ENCODE assay signal across 24 cellular contexts in the genomic region with DNA sequence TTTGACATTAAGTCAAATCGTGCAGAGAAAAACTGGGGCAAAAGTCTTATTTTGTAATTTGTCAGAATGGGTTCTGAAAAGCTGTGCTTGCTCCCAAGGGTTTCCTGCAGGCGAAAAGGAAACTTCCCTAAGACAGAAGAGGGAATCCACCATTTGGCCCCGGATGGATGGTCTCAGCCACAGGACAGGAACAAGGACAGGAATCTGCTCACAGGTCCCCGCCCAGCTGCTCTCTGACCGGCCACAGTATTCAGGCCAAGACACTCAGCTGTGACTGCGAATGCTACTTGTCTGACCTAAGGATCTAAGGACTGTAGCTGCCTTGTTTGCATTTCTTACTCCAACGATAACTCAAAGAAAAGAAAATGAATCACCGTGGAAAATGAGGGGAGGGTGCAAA.
"Had no signal": no experiment of that assay in that cellular context is flagged by ENCODE, and none has a peak within 500 bp of the region (broad histone marks: within the 10 kb centered on the region; RNA-seq: fewer than 3 reads in every experiment).

No MANE protein-coding gene starts in this region.

- H3K4me3 Mint-ChIP-seq: dendritic cell treated with granulocyte-macrophage colony-stimulating factor and Interleukin-4, amounts not matched to agents 40 ng/mL and 50 ng/mL, for 4 days; endodermal cell; naive thymus-derived CD8-positive, alpha-beta T cell; stimulated activated naive B cell treated with anti-CD40 and anti-IgM and Interleukin-4, amounts not matched to agents 10 μg/mL and 1 μg/mL and 100 μg/mL, for 72 hours; stimulated activated naive CD8-positive, alpha-beta T cell treated with anti-CD3 and anti-CD28 coated beads, Interleukin-15, Interleukin-2, amounts not matched to agents 100 ng/mL and 50 ng/mL, for 24 hours had no signal

- H3K27ac Mint-ChIP-seq: dendritic cell treated with granulocyte-macrophage colony-stimulating factor and Interleukin-4, amounts not matched to agents 40 ng/mL and 50 ng/mL, for 4 days; endodermal cell; naive thymus-derived CD8-positive, alpha-beta T cell; stimulated activated naive B cell treated with anti-CD40 and anti-IgM and Interleukin-4, amounts not matched to agents 10 μg/mL and 1 μg/mL and 100 μg/mL, for 72 hours; stimulated activated naive CD8-positive, alpha-beta T cell treated with anti-CD3 and anti-CD28 coated beads, Interleukin-15, Interleukin-2, amounts not matched to agents 100 ng/mL and 50 ng/mL, for 24 hours had no signal

- ATAC-seq: esophagus mucosa; gastrocnemius medialis; left lobe of liver; naive thymus-derived CD8-positive, alpha-beta T cell; psoas muscle; right cardiac atrium; stimulated activated naive B cell treated with anti-CD40 and anti-IgM and Interleukin-4, amounts not matched to agents 10 μg/mL and 1 μg/mL and 100 μg/mL, for 72 hours had no signal

- H3K36me3 ChIP-seq: gastrocnemius medialis, ovary, thoracic aorta, transverse colon, vagina had no signal

- DNase-seq: effector CD8-positive, alpha-beta T cell; endodermal cell; foreskin fibroblast; gastrocnemius medialis; head of caudate nucleus; kidney; mesendoderm; naive thymus-derived CD8-positive, alpha-beta T cell; occipital lobe; ovary; psoas muscle; right cardiac atrium; small intestine; stimulated activated CD4-positive, alpha-beta T cell treated with anti-CD3 and anti-CD28 coated beads, Interleukin-15, amount 100 ng/mL, for 24 hours; stimulated activated CD4-positive, alpha-beta T cell treated with anti-CD3 and anti-CD28 coated beads, Interleukin-2, amount 100 ng/mL, for 48 hours; stimulated activated naive B cell treated with anti-CD40 and anti-IgM and Interleukin-4, amounts not matched to agents 10 μg/mL and 1 μg/mL and 100 μg/mL, for 72 hours; transverse colon had no signal

- H3K4me1 ChIP-seq: gastrocnemius medialis, psoas muscle, transverse colon, vagina had no signal

- H3K36me3 Mint-ChIP-seq: naive thymus-derived CD8-positive, alpha-beta T cell; stimulated activated naive B cell treated with anti-CD40 and anti-IgM and Interleukin-4, amounts not matched to agents 10 μg/mL and 1 μg/mL and 100 μg/mL, for 72 hours had no signal

- H3K4me3 ChIP-seq: gastrocnemius medialis, ovary, psoas muscle, thoracic aorta, transverse colon, vagina had no signal

- H3K9me3 ChIP-seq: gastrocnemius medialis, ovary, psoas muscle, thoracic aorta, transverse colon, vagina had no signal

- H3K9me3 Mint-ChIP-seq: dendritic cell treated with granulocyte-macrophage colony-stimulating factor and Interleukin-4, amounts not matched to agents 40 ng/mL and 50 ng/mL, for 4 days; endodermal cell; naive thymus-derived CD8-positive, alpha-beta T cell; stimulated activated naive B cell treated with anti-CD40 and anti-IgM and Interleukin-4, amounts not matched to agents 10 μg/mL and 1 μg/mL and 100 μg/mL, for 72 hours; stimulated activated naive CD8-positive, alpha-beta T cell treated with anti-CD3 and anti-CD28 coated beads, Interleukin-15, Interleukin-2, amounts not matched to agents 100 ng/mL and 50 ng/mL, for 24 hours had no signal

- H3K27me3 ChIP-seq: ovary, vagina had no signal

- H3K4me1 Mint-ChIP-seq: stimulated activated naive B cell treated with anti-CD40 and anti-IgM and Interleukin-4, amounts not matched to agents 10 μg/mL and 1 μg/mL and 100 μg/mL, for 72 hours had no signal

- H3K27ac ChIP-seq: epithelial cell of prostate, gastrocnemius medialis, ovary, psoas muscle, thoracic aorta, transverse colon, vagina had no signal
